Comparison of ENCODE assay signal across 9 cellular contexts in genomic region chr12:109739747-109740693, GRCh38. TPM values are rescaled to one million over a fixed set of nuclear protein-coding genes. Genes with fewer than 3 reads are reported as not detected.
DNase-seq lines count a peak whose midpoint lies in the region; ATAC-seq and TF ChIP-seq lines count a peak whose summit lies in the region.
"Had no signal": no experiment of that assay in that cellular context is flagged by ENCODE, and none has a peak within 500 bp of the region (broad histone marks: within the 10 kb centered on the region; RNA-seq: fewer than 3 reads in every experiment).

No MANE protein-coding gene starts in this region.

- in situ Hi-C loops in HAP-1 (cut with MboI; ENCODE audit: low sequenced_read_pairs): no loop called here

- H3K27ac ChIP-seq in body of pancreas (peak overlapping the region in 3 of 4 donors; percentile 65 to 70 (median 67)), lower lobe of right lung (no peak overlapping the region)

- no peak overlapping the region for H3K4me3 ChIP-seq in HAP-1
- H3K4me3 ChIP-seq in body of pancreas: no peak overlapping the region
- no peak overlapping the region for H3K4me3 ChIP-seq in lower lobe of right lung

- H3K36me3 ChIP-seq in HAP-1 (replicated peaks) (no peaks in the 10 kb centered on the region), body of pancreas (replicated peaks in 1 of 2; ENCODE audit: insufficient read depth in 1 of 2, low read depth in 2 of 2) (no peaks in the 10 kb centered on the region), lower lobe of right lung (no peaks in the 10 kb centered on the region)

- DNase-seq in D341Med (ENCODE audit: low spot score) (peak; percentile 76), HAP-1 (ENCODE audit: low spot score in 2 of 2) (peak; percentile 21 to 59), body of pancreas (peak; percentile 25 to 39 (median 33)), lower lobe of right lung (peak; percentile 39), HuH-7 (ENCODE audit: low spot score) (no peak), ureter (ENCODE audit: low spot score) (no peak), GM03348 (ENCODE audit: low spot score) (no peak), occipital lobe (lab: John Stamatoyannopoulos, UW) (no peak)
- DNase-seq: NCI-H1092 had no signal

- peak in 2 of 7 experiments; percentile 2 to 9 for TF ChIP-seq CTCF in body of pancreas (IDR thresholded peaks at IDR 0.05)
- TF ChIP-seq CTCF in lower lobe of right lung (IDR thresholded peaks at IDR 0.05): no peak

- H3K27me3 ChIP-seq in HAP-1 (ENCODE audit: low read depth) (no peaks in the 10 kb centered on the region), body of pancreas (no peaks in the 10 kb centered on the region), lower lobe of right lung (ENCODE audit: low read depth) (peaks cover 15% of the 10 kb centered on the region)

- H3K9me3 ChIP-seq in HAP-1 (no peaks in the 10 kb centered on the region), body of pancreas (no peaks in the 10 kb centered on the region), lower lobe of right lung (no peaks in the 10 kb centered on the region)

- peak; percentile 59 for ATAC-seq in body of pancreas
- no peak for ATAC-seq in lower lobe of right lung

- H3K4me1 ChIP-seq in HAP-1: no peaks in the 10 kb centered on the region
- H3K4me1 ChIP-seq in body of pancreas: peaks cover 83% of the 10 kb centered on the region
- H3K4me1 ChIP-seq in lower lobe of right lung: peaks cover 13% of the 10 kb centered on the region

- TF ChIP-seq POLR2A in body of pancreas (IDR thresholded peaks at IDR 0.05): no peak

- intact Hi-C loops in body of pancreas (cut with DNase I) (no loop called here), lower lobe of right lung (cut with DNase I) (no loop called here)

- WGBS in body of pancreas, 2 donors: 26 to 28% methylated on average over 18 of the region's 18 CpGs

RNA-seq across cellular contexts. Expression of gene FAM222A, which starts 26.4 kb away (rescaled TPM):
- total RNA-seq in body of pancreas (10 to 100 TPM in 1 of 2 donors, 1 to 10 TPM in 1; 8.0 to 16.2 TPM), lower lobe of right lung (2.4 TPM), ureter (0.73 TPM), occipital lobe (2.5 TPM)

Comparison
In these comparisons a context has a peak if more than half of its experiments do, and no peak if none do; other contexts are left out.
1. DNase-seq: peak in D341Med (single experiment), HAP-1 (2 of 2), body of pancreas (4 of 4) and lower lobe of right lung (single experiment); none in HuH-7 (single experiment), ureter (single experiment), GM03348 (single experiment) and occipital lobe (single experiment).